8 cellular contexts compared by ENCODE assay signal in the genomic region with DNA sequence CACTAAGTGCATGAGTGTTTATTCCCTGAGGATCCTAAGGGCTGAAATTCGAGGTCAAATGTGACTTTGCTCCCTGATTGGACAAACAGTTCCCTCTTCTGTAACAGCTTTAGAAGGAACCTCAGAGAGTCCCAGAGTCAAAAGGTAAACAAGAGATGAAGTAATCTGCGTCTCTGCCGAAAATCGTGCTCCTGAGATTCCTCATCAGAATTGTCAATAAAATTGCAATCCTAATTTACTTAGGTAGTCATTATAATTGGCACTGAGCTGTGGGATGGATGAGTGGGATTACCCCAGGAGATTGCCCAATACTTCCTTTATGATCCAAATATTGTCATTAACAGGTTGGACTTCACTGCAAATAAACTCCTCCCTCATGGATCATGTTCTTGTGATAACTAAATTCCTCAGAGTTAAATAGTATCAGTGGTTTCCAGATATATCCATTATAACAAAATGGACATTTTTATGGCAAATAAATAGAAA. TPM values are rescaled to one million over a fixed set of nuclear protein-coding genes. Genes with fewer than 3 reads are reported as not detected.
DNase-seq lines count a peak whose midpoint lies in the region; ATAC-seq and TF ChIP-seq lines count a peak whose summit lies in the region.

No MANE protein-coding gene starts in this region.

- H3K27ac ChIP-seq in BLaER1 = peak overlapping the region; percentile 93; the same call in 1 of the 2 replicates
- H3K27ac ChIP-seq in HUES48 (ENCODE audit: low read depth, low read length) = no peak overlapping the region
- H3K27ac ChIP-seq in breast epithelium = peak overlapping the region; percentile 87 to 89

- no peak for TF ChIP-seq POLR2A in breast epithelium (IDR thresholded peaks at IDR 0.05)

- ATAC-seq in GM21381 (IDR thresholded peaks at IDR 0.05; ENCODE audit: unreplicated experiment) = no peak
- ATAC-seq in HG02981 (IDR thresholded peaks at IDR 0.05; ENCODE audit: unreplicated experiment) = no peak

- intact Hi-C loops in breast epithelium (cut with DNase I; ENCODE audit: low total_unique reads) = loop anchor here (5.0 kb wide), 1 partner anchor 702 kb away; no protein-coding TSS in a partner anchor

- H3K27me3 ChIP-seq in BLaER1 (no peaks in the 10 kb centered on the region), HUES48 (ENCODE audit: control insufficient read depth, insufficient read depth, low read length) (no peaks in the 10 kb centered on the region), breast epithelium (no peaks in the 10 kb centered on the region), mucosa of stomach (ENCODE audit: control insufficient read depth, insufficient read depth, low read length) (no peaks in the 10 kb centered on the region)

- H3K4me1 ChIP-seq in BLaER1 (peaks cover 27% of the 10 kb centered on the region), HUES48 (ENCODE audit: control insufficient read depth, insufficient read depth, low read length) (peaks cover 28% of the 10 kb centered on the region), breast epithelium (peaks cover 5% of the 10 kb centered on the region in 2 donors), mucosa of stomach (ENCODE audit: control insufficient read depth, insufficient read depth, low read length) (no peaks in the 10 kb centered on the region)

- H3K9ac ChIP-seq in BLaER1 (peak overlapping the region; percentile 86), HUES48 (ENCODE audit: low read depth, low read length) (peak overlapping the region; percentile 62; the same call in 1 of the 2 replicates), mucosa of stomach (ENCODE audit: low read length) (peak overlapping the region; percentile 97)

- peaks cover 26% of the 10 kb centered on the region for H4K20me1 ChIP-seq in BLaER1

- no peak for TF ChIP-seq CTCF in breast epithelium (IDR thresholded peaks at IDR 0.05)

- no peak for DNase-seq in breast epithelium (ENCODE audit: low spot score in 2 of 2)
- no peak for DNase-seq in OCI-M2 (lab: John Stamatoyannopoulos, UW; ENCODE audit: unreplicated experiment)
- no peak for DNase-seq in NCI-H128 (lab: John Stamatoyannopoulos, UW; ENCODE audit: unreplicated experiment)

- H3K4me3 ChIP-seq in BLaER1 (peak overlapping the region; percentile 94), HUES48 (ENCODE audit: low read depth, low read length) (peak overlapping the region; percentile 86), breast epithelium (peak overlapping the region; percentile 68 to 99 (median 93)), mucosa of stomach (ENCODE audit: low read length) (peak overlapping the region; percentile 81)

- H3K4me2 ChIP-seq in BLaER1 = peak overlapping the region; percentile 93

- H3K36me3 ChIP-seq in BLaER1 (no peaks in the 10 kb centered on the region), HUES48 (ENCODE audit: control insufficient read depth, insufficient read depth, low read length) (no peaks in the 10 kb centered on the region), breast epithelium (no peaks in the 10 kb centered on the region), mucosa of stomach (ENCODE audit: control insufficient read depth, insufficient read depth, low read length) (no peaks in the 10 kb centered on the region)

- H3K9me3 ChIP-seq in BLaER1 (peaks cover 6% of the 10 kb centered on the region), HUES48 (ENCODE audit: control insufficient read depth, insufficient read depth, low read length) (no peaks in the 10 kb centered on the region), breast epithelium (no peaks in the 10 kb centered on the region), mucosa of stomach (ENCODE audit: control insufficient read depth, low read length) (no peaks in the 10 kb centered on the region)

RNA-seq across cellular contexts. Expression of gene SUCLG1, which starts 0.9 kb away (rescaled TPM):
- 100 to 1,000 TPM; 108 to 112 (median 110) TPM for total RNA-seq in breast epithelium

RNA-seq across cellular contexts. Expression of gene DNAH6, which starts 56.3 kb away (rescaled TPM):
- total RNA-seq in breast epithelium = 1 to 10 TPM; 2.3 to 4.1 (median 3.0) TPM
